Comparison of ENCODE assay signal across 8 cellular contexts in genomic region chr1:203338335-203339036, GRCh38. TPM values are rescaled to one million over a fixed set of nuclear protein-coding genes. Genes with fewer than 3 reads are reported as not detected.
DNase-seq lines count a peak whose midpoint lies in the region; ATAC-seq and TF ChIP-seq lines count a peak whose summit lies in the region.

No MANE protein-coding gene starts in this region.

- H3K4me1 ChIP-seq in testis: peaks cover 24% of the 10 kb centered on the region

- no peak for TF ChIP-seq POLR2A in testis (IDR thresholded peaks at IDR 0.05)

- CTCF ChIA-PET in activated CD8-positive, alpha-beta T cell treated with anti-CD3 and anti-CD28 coated beads for 36 hours (lab: Charles Lee): interaction anchor here (0.7 to 24.8 kb wide), 15 partner anchors 6 to 299 kb away, joined by 3 to 1114 read pairs (median 12); partner anchors contain the start of genes BTG2 and FMOD

- peak; percentile 88 for TF ChIP-seq CTCF in activated CD8-positive, alpha-beta T cell treated with anti-CD3 and anti-CD28 coated beads for 36 hours (IDR thresholded peaks at IDR 0.05)
- TF ChIP-seq CTCF in mesothelial cell of epicardium (IDR thresholded peaks at IDR 0.05; ENCODE audit: unreplicated experiment): peak; percentile 82
- TF ChIP-seq CTCF in testis (IDR thresholded peaks at IDR 0.05): peak; percentile 77 to 89 (median 86)

- H3K27me3 ChIP-seq in H7 (ENCODE audit: control insufficient read depth, insufficient read depth, low read length): peaks cover 6% of the 10 kb centered on the region; the same call in 1 of the 2 replicates
- H3K27me3 ChIP-seq in testis: no peaks in the 10 kb centered on the region

- H3K4me1 Mint-ChIP-seq in activated CD8-positive, alpha-beta T cell treated with anti-CD3 and anti-CD28 coated beads for 36 hours (ENCODE audit: low read depth): peaks cover 17% of the 10 kb centered on the region
- peaks cover 31 to 35% of the 10 kb centered on the region in 2 donors for H3K4me1 Mint-ChIP-seq in effector memory CD8-positive, alpha-beta T cell (ENCODE audit: low read depth in 2 of 2)
- peaks cover 35% of the 10 kb centered on the region for H3K4me1 Mint-ChIP-seq in mesothelial cell of epicardium

- H3K4me3 ChIP-seq in H7 (ENCODE audit: insufficient read depth, low read depth, low read length) (no peak overlapping the region), testis (no peak overlapping the region)

- H3K9me3 Mint-ChIP-seq in activated CD8-positive, alpha-beta T cell treated with anti-CD3 and anti-CD28 coated beads for 36 hours: no peaks in the 10 kb centered on the region
- no peaks in the 10 kb centered on the region for H3K9me3 Mint-ChIP-seq in effector memory CD8-positive, alpha-beta T cell
- H3K9me3 Mint-ChIP-seq in mesothelial cell of epicardium: no peaks in the 10 kb centered on the region

- no peaks in the 10 kb centered on the region for H3K9me3 ChIP-seq in testis

- DNase-seq in C1 segment of cervical spinal cord (lab: John Stamatoyannopoulos, UW): peak in 8 of 14 donors; percentile 9 to 60 (median 30)
- peak; percentile 91 for DNase-seq in H7
- DNase-seq in NCI-H774 (lab: John Stamatoyannopoulos, UW): peak; percentile 61
- DNase-seq in activated CD8-positive, alpha-beta T cell treated with anti-CD3 and anti-CD28 coated beads for 36 hours: peak; percentile 76
- DNase-seq in effector memory CD8-positive, alpha-beta T cell: peak; percentile 46 to 53 (median 50)
- peak in 1 of 2 experiments; percentile 59 for DNase-seq in mesothelial cell of epicardium (ENCODE audit: low spot score in 2 of 2, unreplicated experiment in 2 of 2)
- DNase-seq in testis: peak; percentile 86

- peak; percentile 77 for ATAC-seq in activated CD8-positive, alpha-beta T cell treated with anti-CD3 and anti-CD28 coated beads for 36 hours
- ATAC-seq in effector memory CD8-positive, alpha-beta T cell (replicated peaks): peak; percentile 77
- ATAC-seq in GM21717 (IDR thresholded peaks at IDR 0.05; ENCODE audit: unreplicated experiment): no peak

- 32 to 37% methylated on average over 18 of the region's 18 CpGs for WGBS in testis, 2 donors

- POLR2A ChIA-PET in activated CD8-positive, alpha-beta T cell treated with anti-CD3 and anti-CD28 coated beads for 36 hours (lab: Charles Lee): interaction anchor here (4.7 kb wide), 1 partner anchor 69 kb away, joined by 31 read pairs; no protein-coding TSS in a partner anchor

- no peak overlapping the region for H3K27ac Mint-ChIP-seq in activated CD8-positive, alpha-beta T cell treated with anti-CD3 and anti-CD28 coated beads for 36 hours
- no peak overlapping the region for H3K27ac Mint-ChIP-seq in effector memory CD8-positive, alpha-beta T cell
- peak overlapping the region; percentile 52 for H3K27ac Mint-ChIP-seq in mesothelial cell of epicardium

- peak overlapping the region; percentile 29 to 39 for H3K27ac ChIP-seq in testis

- H3K36me3 ChIP-seq in H7 (replicated peaks; ENCODE audit: control insufficient read depth, insufficient read depth, low read length) (no peaks in the 10 kb centered on the region), testis (ENCODE audit: low read depth, missing control alignments) (no peaks in the 10 kb centered on the region)

- H3K27me3 Mint-ChIP-seq in activated CD8-positive, alpha-beta T cell treated with anti-CD3 and anti-CD28 coated beads for 36 hours: peaks cover 11% of the 10 kb centered on the region
- H3K27me3 Mint-ChIP-seq in effector memory CD8-positive, alpha-beta T cell: peaks cover 21 to 37% of the 10 kb centered on the region in 2 donors
- H3K27me3 Mint-ChIP-seq in mesothelial cell of epicardium (ENCODE audit: low read depth): no peaks in the 10 kb centered on the region

- H3K4me3 Mint-ChIP-seq in activated CD8-positive, alpha-beta T cell treated with anti-CD3 and anti-CD28 coated beads for 36 hours: no peak overlapping the region
- no peak overlapping the region for H3K4me3 Mint-ChIP-seq in effector memory CD8-positive, alpha-beta T cell
- no peak overlapping the region for H3K4me3 Mint-ChIP-seq in mesothelial cell of epicardium

- H3K36me3 Mint-ChIP-seq in activated CD8-positive, alpha-beta T cell treated with anti-CD3 and anti-CD28 coated beads for 36 hours (ENCODE audit: low read depth): no peaks in the 10 kb centered on the region
- H3K36me3 Mint-ChIP-seq in effector memory CD8-positive, alpha-beta T cell (ENCODE audit: insufficient read depth): no peaks in the 10 kb centered on the region
- no peaks in the 10 kb centered on the region for H3K36me3 Mint-ChIP-seq in mesothelial cell of epicardium

- intact Hi-C loops in activated CD8-positive, alpha-beta T cell treated with anti-CD3 and anti-CD28 coated beads for 36 hours (cut with micrococcal nuclease): loop anchor here (1.0 kb wide), 1 partner anchor 65 kb away; no protein-coding TSS in a partner anchor
- intact Hi-C loops in testis (cut with DNase I; ENCODE audit: low total_unique reads): no loop called here

RNA-seq across cellular contexts. Expression of gene FMOD, which starts 12.4 kb away (rescaled TPM):
- total RNA-seq in H7 (2014; rRNA removed; shearing (Covaris generic)): not detected in 2 replicates
- total RNA-seq in activated CD8-positive, alpha-beta T cell treated with anti-CD3 and anti-CD28 coated beads for 36 hours: 1 to 10 TPM; 1.4 to 2.4 TPM
- total RNA-seq in mesothelial cell of epicardium (77.3 to 86.0 TPM (median 82.1 TPM) in 3 replicates), testis (1 to 10 TPM; 5.2 to 9.5 TPM)
- 26.4 TPM for polyA plus RNA-seq in testis (ENCODE audit: insufficient read depth, low read depth, low replicate concordance)

RNA-seq across cellular contexts. Expression of gene BTG2, which starts 33.2 kb away (rescaled TPM):
- total RNA-seq in H7 (2014; rRNA removed; shearing (Covaris generic)): 7.2 and 8.7 TPM in 2 replicates
- 100 to 1,000 TPM; 115 TPM for total RNA-seq in activated CD8-positive, alpha-beta T cell treated with anti-CD3 and anti-CD28 coated beads for 36 hours
- 186 to 192 TPM (median 191 TPM) in 3 replicates for total RNA-seq in mesothelial cell of epicardium
- 10 to 100 TPM; 14.5 to 23.8 TPM for total RNA-seq in testis
- 25.4 TPM for polyA plus RNA-seq in testis (ENCODE audit: insufficient read depth, low read depth, low replicate concordance)
